8 cellular contexts compared by ENCODE assay signal in genomic region chr7:127447326-127447945, GRCh38. TPM values are rescaled to one million over a fixed set of nuclear protein-coding genes. Genes with fewer than 3 reads are reported as not detected.
DNase-seq lines count a peak whose midpoint lies in the region; ATAC-seq lines count a peak whose summit lies in the region.

No MANE protein-coding gene starts in this region.

- peaks cover 35% of the 10 kb centered on the region for H3K4me1 Mint-ChIP-seq in activated naive CD4-positive, alpha-beta T cell treated with anti-CD3 and anti-CD28 coated beads, Interleukin-2, amount 10 ng/mL, durations not matched to agents 7 days and 5 days

- DNase-seq in EH (ENCODE audit: low read depth): peak; percentile 72
- peak; percentile 70 for DNase-seq in RKO (ENCODE audit: low spot score)
- DNase-seq in activated naive CD4-positive, alpha-beta T cell treated with anti-CD3 and anti-CD28 coated beads, Interleukin-2, amount 10 ng/mL, durations not matched to agents 7 days and 5 days: peak; percentile 77
- DNase-seq in left colon: peak in 1 of 2 donors; percentile 31
- DNase-seq in stimulated activated CD8-positive, alpha-beta memory T cell treated with anti-CD3 and anti-CD28 coated beads, Interleukin-7, amount 100 ng/mL, for 4 hours (ENCODE audit: low read depth in 2 of 2): peak; percentile 29 to 31
- no peak for DNase-seq in GOT3 (lab: John Stamatoyannopoulos, UW)

- peaks cover 5% of the 10 kb centered on the region for H3K36me3 Mint-ChIP-seq in activated naive CD4-positive, alpha-beta T cell treated with anti-CD3 and anti-CD28 coated beads, Interleukin-2, amount 10 ng/mL, durations not matched to agents 7 days and 5 days

- no peak overlapping the region for H3K4me3 Mint-ChIP-seq in activated naive CD4-positive, alpha-beta T cell treated with anti-CD3 and anti-CD28 coated beads, Interleukin-2, amount 10 ng/mL, durations not matched to agents 7 days and 5 days

- intact Hi-C loops in left colon (cut with DNase I, micrococcal nuclease): no loop called here

- CTCF ChIA-PET in activated naive CD4-positive, alpha-beta T cell treated with anti-CD3 and anti-CD28 coated beads, Interleukin-2, amount 10 ng/mL, durations not matched to agents 7 days and 5 days (lab: Charles Lee): interaction anchor here (0.7 to 4.4 kb wide), 21 partner anchors 8 to 762 kb away, joined by 3 to 38 read pairs (median 5); no protein-coding TSS in a partner anchor

- H3K9me3 Mint-ChIP-seq in activated naive CD4-positive, alpha-beta T cell treated with anti-CD3 and anti-CD28 coated beads, Interleukin-2, amount 10 ng/mL, durations not matched to agents 7 days and 5 days: peaks cover 21% of the 10 kb centered on the region

- ATAC-seq in GM21367 (IDR thresholded peaks at IDR 0.05; ENCODE audit: unreplicated experiment) (peak; percentile 100), HG03558 (IDR thresholded peaks at IDR 0.05; ENCODE audit: extremely low read depth, unreplicated experiment) (peak; percentile 100), left colon (peak; percentile 75)

- no peak overlapping the region for H3K27ac Mint-ChIP-seq in activated naive CD4-positive, alpha-beta T cell treated with anti-CD3 and anti-CD28 coated beads, Interleukin-2, amount 10 ng/mL, durations not matched to agents 7 days and 5 days

- H3K27me3 Mint-ChIP-seq in activated naive CD4-positive, alpha-beta T cell treated with anti-CD3 and anti-CD28 coated beads, Interleukin-2, amount 10 ng/mL, durations not matched to agents 7 days and 5 days: peaks cover 55% of the 10 kb centered on the region

RNA-seq across cellular contexts. Expression of gene ZNF800, which starts 54.9 kb away (rescaled TPM):
- total RNA-seq in left colon: 10 to 100 TPM; 31.7 to 31.9 TPM
